ENCODE assay signal across 18 cellular contexts in genomic region chr5:69527128-69527745, GRCh38. TPM values are rescaled to one million over a fixed set of nuclear protein-coding genes. Genes with fewer than 3 reads are reported as not detected.
DNase-seq lines count a peak whose midpoint lies in the region; TF ChIP-seq lines count a peak whose summit lies in the region.
"Had no signal": no experiment of that assay in that cellular context is flagged by ENCODE, and none has a peak within 500 bp of the region (broad histone marks: within the 10 kb centered on the region; RNA-seq: fewer than 3 reads in every experiment).

No MANE protein-coding gene starts in this region.

- in situ Hi-C loops in mammary epithelial cell (cut with MboI; ENCODE audit: low sequenced_read_pairs in 2 of 2) (no loop called here), GM13977 (cut with MboI; ENCODE audit: low pct_unique_long_range_greater_than_20kb, low sequenced_read_pairs, unreplicated experiment) (no loop called here)

- no peaks in the 10 kb centered on the region for H3K36me3 Mint-ChIP-seq in CD8-positive, alpha-beta memory T cell
- H3K36me3 Mint-ChIP-seq in activated T-cell treated with anti-CD3 and anti-CD28 coated beads, Interleukin-2, amount 50 U/mL, for 24 hours (ENCODE audit: low read depth): no peaks in the 10 kb centered on the region

- H3K27ac ChIP-seq in breast epithelium (peak overlapping the region; percentile 16 to 35), mammary epithelial cell (ENCODE audit: insufficient read depth, low read depth, low read length) (no peak overlapping the region), epithelial cell of prostate (peak overlapping the region; percentile 7), parathyroid adenoma (peak overlapping the region; percentile 74)
- no peak overlapping the region for H3K27ac ChIP-seq in CD8-positive, alpha-beta memory T cell (ENCODE audit: low read depth, low read length)
- H3K27ac ChIP-seq: A549, C4-2B had no signal

- no peak overlapping the region for H2AFZ ChIP-seq in mammary epithelial cell (ENCODE audit: low read depth, low read length)
- H2AFZ ChIP-seq in parathyroid adenoma: peak overlapping the region; percentile 33

- no TSS peak for BruUV-seq in mammary epithelial cell (replicated peaks; lab: Mats Ljungman, UMichigan)

- H3K4me1 ChIP-seq in breast epithelium (no peaks in the 10 kb centered on the region), mammary epithelial cell (ENCODE audit: insufficient read depth, low read length) (no peaks in the 10 kb centered on the region), parathyroid adenoma (peaks cover 12% of the 10 kb centered on the region)
- no peaks in the 10 kb centered on the region for H3K4me1 ChIP-seq in CD8-positive, alpha-beta memory T cell (ENCODE audit: insufficient read depth, low read length)
- H3K4me1 ChIP-seq: A549 had no signal

- H3K9ac ChIP-seq in mammary epithelial cell (ENCODE audit: insufficient read depth, low read length) (no peak overlapping the region), parathyroid adenoma (no peak overlapping the region)

- H3K4me3 ChIP-seq in breast epithelium: no peak overlapping the region
- no peak overlapping the region for H3K4me3 ChIP-seq in mammary epithelial cell (replicated peaks in 1 of 3; ENCODE audit: insufficient read depth in 1 of 3, low read depth in 2 of 3, low read length in 3 of 3)
- peak overlapping the region; percentile 52 for H3K4me3 ChIP-seq in parathyroid adenoma (ENCODE audit: low read depth, low read length)
- H3K4me3 ChIP-seq in CD8-positive, alpha-beta memory T cell (ENCODE audit: low read length): no peak overlapping the region
- H3K4me3 ChIP-seq: A549 had no signal

- no peak overlapping the region for H3K4me3 Mint-ChIP-seq in CD8-positive, alpha-beta memory T cell
- no peak overlapping the region for H3K4me3 Mint-ChIP-seq in activated T-cell treated with anti-CD3 and anti-CD28 coated beads, Interleukin-2, amount 50 U/mL, for 24 hours
- H3K4me3 Mint-ChIP-seq: HFFc6 had no signal

- H3K27me3 Mint-ChIP-seq in CD8-positive, alpha-beta memory T cell: peaks cover 0 to 32% of the 10 kb centered on the region in 2 donors
- peaks cover 10% of the 10 kb centered on the region for H3K27me3 Mint-ChIP-seq in activated T-cell treated with anti-CD3 and anti-CD28 coated beads, Interleukin-2, amount 50 U/mL, for 24 hours

- H4K20me1 ChIP-seq in mammary epithelial cell (ENCODE audit: insufficient read depth, low read length): no peaks in the 10 kb centered on the region

- POLR2A ChIA-PET in CD8-positive, alpha-beta memory T cell (lab: Charles Lee): no interaction called here

- no peaks in the 10 kb centered on the region for H3K36me3 ChIP-seq in breast epithelium
- H3K36me3 ChIP-seq in mammary epithelial cell (ENCODE audit: insufficient read depth, low read length): no peaks in the 10 kb centered on the region
- H3K36me3 ChIP-seq in parathyroid adenoma (ENCODE audit: control insufficient read depth, insufficient read depth, low read length): no peaks in the 10 kb centered on the region
- H3K36me3 ChIP-seq in CD8-positive, alpha-beta memory T cell (ENCODE audit: insufficient read depth, low read length): no peaks in the 10 kb centered on the region

- intact Hi-C loops in breast epithelium (cut with DNase I; ENCODE audit: low total_unique reads): no loop called here
- intact Hi-C loops in mammary epithelial cell (cut with micrococcal nuclease): no loop called here

- no peaks in the 10 kb centered on the region for H3K9me3 Mint-ChIP-seq in CD8-positive, alpha-beta memory T cell
- H3K9me3 Mint-ChIP-seq in activated T-cell treated with anti-CD3 and anti-CD28 coated beads, Interleukin-2, amount 50 U/mL, for 24 hours: no peaks in the 10 kb centered on the region
- H3K9me3 Mint-ChIP-seq: HFFc6 had no signal

- CTCF ChIA-PET in mammary epithelial cell (lab: Charles Lee; ENCODE audit: low non-redundant PET): no interaction called here
- CTCF ChIA-PET in CD8-positive, alpha-beta memory T cell (lab: Charles Lee): no interaction called here

- WGBS in mammary epithelial cell (ENCODE audit: low coverage, missing lambda C conversion rate): 98% methylated on average over 6 of the region's 7 CpGs

- H3K4me2 ChIP-seq in mammary epithelial cell (ENCODE audit: insufficient read depth, low read depth, low read length): no peak overlapping the region
- H3K4me2 ChIP-seq in parathyroid adenoma (ENCODE audit: low read length): peak overlapping the region; percentile 66
- H3K4me2 ChIP-seq: A549 had no signal

- no peaks in the 10 kb centered on the region for H3K4me1 Mint-ChIP-seq in CD8-positive, alpha-beta memory T cell
- H3K4me1 Mint-ChIP-seq in activated T-cell treated with anti-CD3 and anti-CD28 coated beads, Interleukin-2, amount 50 U/mL, for 24 hours (ENCODE audit: low read depth): no peaks in the 10 kb centered on the region

- no peak for DNase-seq in breast epithelium (ENCODE audit: low spot score in 2 of 2)
- DNase-seq in mammary epithelial cell: no peak
- no peak for DNase-seq in epithelial cell of prostate (ENCODE audit: low read depth, low spot score)
- DNase-seq in 8988T: no peak
- DNase-seq in GM13977 (ENCODE audit: low spot score): no peak
- DNase-seq in CD8-positive, alpha-beta memory T cell: no peak
- DNase-seq in activated T-cell treated with anti-CD3 and anti-CD28 coated beads, Interleukin-2, amount 50 U/mL, for 24 hours: no peak
- DNase-seq: GOT3, HFFc6, KG1, NCI-H1105 treated with DMSO at 0.1 percent for 48 hours, NCI-H187, NCI-H446 treated with DMSO at 0.1 percent for 48 hours, NCI-H774, SHP77 treated with DMSO at 0.1 percent for 48 hours had no signal

- no peaks in the 10 kb centered on the region for H3K79me2 ChIP-seq in mammary epithelial cell (ENCODE audit: insufficient read depth, low read length)
- H3K79me2 ChIP-seq in parathyroid adenoma: no peaks in the 10 kb centered on the region

- no peaks in the 10 kb centered on the region for H3K9me3 ChIP-seq in breast epithelium
- H3K9me3 ChIP-seq in mammary epithelial cell (replicated peaks; ENCODE audit: insufficient read depth, low read length): no peaks in the 10 kb centered on the region
- no peaks in the 10 kb centered on the region for H3K9me3 ChIP-seq in parathyroid adenoma (ENCODE audit: control insufficient read depth, low read length)
- H3K9me3 ChIP-seq in CD8-positive, alpha-beta memory T cell (ENCODE audit: low read length): no peaks in the 10 kb centered on the region
- H3K9me3 ChIP-seq: A549 had no signal

- TF ChIP-seq POLR2A in breast epithelium (IDR thresholded peaks at IDR 0.05): no peak

- H3K27ac Mint-ChIP-seq in CD8-positive, alpha-beta memory T cell: no peak overlapping the region
- no peak overlapping the region for H3K27ac Mint-ChIP-seq in activated T-cell treated with anti-CD3 and anti-CD28 coated beads, Interleukin-2, amount 50 U/mL, for 24 hours
- H3K27ac Mint-ChIP-seq: HFFc6 had no signal

- TF ChIP-seq CTCF in breast epithelium (IDR thresholded peaks at IDR 0.05) (no peak), mammary epithelial cell (conservative IDR thresholded peaks at IDR 0.05 in 1 of 2, IDR thresholded peaks at IDR 0.05 in 1 of 2; ENCODE audit: extremely low read depth in 1 of 2, insufficient read depth in 1 of 2, low read depth in 1 of 2, low read length in 2 of 2) (no peak), parathyroid adenoma (IDR thresholded peaks at IDR 0.05) (no peak), GM13977 (IDR thresholded peaks at IDR 0.05; ENCODE audit: extremely low read depth, insufficient read depth, missing control alignments) (no peak)

- dilution Hi-C loops in mammary epithelial cell (cut with HindIII; ENCODE audit: low sequenced_read_pairs): no loop called here

- H3K27me3 ChIP-seq in breast epithelium (no peaks in the 10 kb centered on the region), mammary epithelial cell (ENCODE audit: insufficient read depth, low read length) (no peaks in the 10 kb centered on the region), parathyroid adenoma (ENCODE audit: control insufficient read depth, insufficient read depth, low read length) (no peaks in the 10 kb centered on the region)
- peaks cover 5% of the 10 kb centered on the region for H3K27me3 ChIP-seq in CD8-positive, alpha-beta memory T cell (ENCODE audit: insufficient read depth, low read length, poor library complexity, severe bottlenecking)

RNA-seq across cellular contexts. Expression of gene GTF2H2C, which starts 32.8 kb away (rescaled TPM):
- total RNA-seq in breast epithelium: 10 to 100 TPM; 22.4 to 35.1 (median 28.8) TPM
- total RNA-seq in mammary epithelial cell: 10 to 100 TPM; 32.6 to 35.2 TPM
- polyA plus RNA-seq in mammary epithelial cell: 16.9 TPM
- 28.6 TPM for polyA minus RNA-seq in mammary epithelial cell
- total RNA-seq in CD8-positive, alpha-beta memory T cell: 10 to 100 TPM; 59.7 to 65.4 TPM
- polyA plus RNA-seq in CD8-positive, alpha-beta memory T cell: 20.4 TPM

RNA-seq across cellular contexts. Expression of gene OCLN, which starts 34.6 kb away (rescaled TPM):
- total RNA-seq in breast epithelium: 10 to 100 TPM in 2 of 3 donors, under 1 TPM in 1; 0.48 to 85.6 (median 35.7) TPM
- total RNA-seq in mammary epithelial cell: 10 to 100 TPM; 12.0 to 21.6 TPM
- polyA plus RNA-seq in mammary epithelial cell: 4.6 TPM
- 17.5 TPM for polyA minus RNA-seq in mammary epithelial cell
- under 1 TPM; 0.58 to 0.68 TPM for total RNA-seq in CD8-positive, alpha-beta memory T cell
- 0.14 TPM for polyA plus RNA-seq in CD8-positive, alpha-beta memory T cell

Comparison
In these comparisons a context has a peak if more than half of its experiments do, and no peak if none do; other contexts are left out.
1. H3K27ac ChIP-seq: peak in breast epithelium (2 of 2), epithelial cell of prostate (single experiment) and parathyroid adenoma (single experiment); none in mammary epithelial cell (single experiment) and CD8-positive, alpha-beta memory T cell (single experiment).